37 cellular contexts compared by ENCODE assay signal in genomic region chr4:74004668-74005067, GRCh38. TPM values are rescaled to one million over a fixed set of nuclear protein-coding genes. Genes with fewer than 3 reads are reported as not detected.
"Had no signal": no experiment of that assay in that cellular context is flagged by ENCODE, and none has a peak within 500 bp of the region (broad histone marks: within the 10 kb centered on the region; RNA-seq: fewer than 3 reads in every experiment).

No MANE protein-coding gene starts in this region.

- FAIRE-seq: TTC549 had no signal

- H3K27me3 ChIP-seq: ascending aorta, cardiac muscle cell, uterus had no signal

- H3K36me3 Mint-ChIP-seq: activated naive CD8-positive, alpha-beta T cell; brain; immature natural killer cell; type B pancreatic cell had no signal

- H3K9me3 ChIP-seq: ascending aorta, left ventricle myocardium inferior, mucosa of descending colon, thoracic aorta, uterus had no signal

- H3K36me3 ChIP-seq: ascending aorta, cardiac muscle cell, left ventricle myocardium inferior, thoracic aorta, uterus had no signal

- H3K4me1 ChIP-seq: ascending aorta, left ventricle myocardium inferior, uterus had no signal

- H3K4me3 Mint-ChIP-seq: activated naive CD8-positive, alpha-beta T cell; brain; effector memory CD8-positive, alpha-beta T cell; immature natural killer cell; nephron; T-helper 1 cell treated with Interleukin-12 subunit alpha and Interleukin-12 subunit beta and Interleukin-4 antibody, amounts not matched to agents 30 μg/mL and 1 μg/mL, for 36 hours; type B pancreatic cell had no signal

- H3K27ac ChIP-seq: ascending aorta, cardiac muscle cell, left ventricle myocardium inferior, thoracic aorta, uterus, VCaP had no signal

- H3K4me1 Mint-ChIP-seq: brain, immature natural killer cell, nephron had no signal

- H3K4me3 ChIP-seq: ascending aorta, cardiac muscle cell, left ventricle myocardium inferior, lung, mucosa of descending colon, thoracic aorta, uterus had no signal

- DNase-seq: activated CD4-positive, alpha-beta T cell treated with anti-CD3 and anti-CD28 coated beads for 4 hours; activated CD4-positive, alpha-beta T cell treated with anti-CD3 and anti-CD28 coated beads, Interleukin-2, amount 50 U/mL, for 4 hours; activated effector memory CD4-positive, alpha-beta T cell treated with Interleukin-2 at 50 U/mL for 16 hours; activated naive CD4-positive, alpha-beta T cell treated with Interleukin-2 at 50 U/mL for 16 hours; activated T-cell treated with anti-CD3 and anti-CD28 coated beads for 4 hours; cortex of kidney; effector memory CD8-positive, alpha-beta T cell; head of caudate nucleus; hypothalamus; immature natural killer cell; left ventricle myocardium inferior; mucosa of descending colon; posterior cingulate gyrus; right cardiac atrium; stimulated activated CD4-positive, alpha-beta T cell treated with anti-CD3 and anti-CD28 coated beads, Interleukin-2, amount 100 ng/mL, for 48 hours; stimulated activated naive CD8-positive, alpha-beta T cell treated with anti-CD3 and anti-CD28 coated beads, Interleukin-15, Interleukin-2, amounts not matched to agents 100 U/mL and 50 U/mL, for 24 hours; T-helper 9 cell; uterus had no signal

- H3K9me3 Mint-ChIP-seq: brain; T-helper 1 cell treated with Interleukin-12 subunit alpha and Interleukin-12 subunit beta and Interleukin-4 antibody, amounts not matched to agents 30 μg/mL and 1 μg/mL, for 36 hours; type B pancreatic cell had no signal

- H3K27ac Mint-ChIP-seq: activated naive CD8-positive, alpha-beta T cell; brain; effector memory CD8-positive, alpha-beta T cell; immature natural killer cell; nephron; T-helper 1 cell treated with Interleukin-12 subunit alpha and Interleukin-12 subunit beta and Interleukin-4 antibody, amounts not matched to agents 30 μg/mL and 1 μg/mL, for 36 hours had no signal

- ATAC-seq: effector memory CD8-positive, alpha-beta T cell; right cardiac atrium; stimulated activated naive CD8-positive, alpha-beta T cell treated with anti-CD3 and anti-CD28 coated beads, Interleukin-15, Interleukin-2, amounts not matched to agents 100 U/mL and 50 U/mL, for 24 hours had no signal

- H3K27me3 Mint-ChIP-seq: activated naive CD8-positive, alpha-beta T cell; brain; effector memory CD8-positive, alpha-beta T cell had no signal

RNA-seq across cellular contexts. Expression of gene CXCL5, which starts 6.2 kb away (rescaled TPM):
- total RNA-seq: ascending aorta, cardiac muscle cell, cerebellum, left ventricle myocardium inferior, right cardiac atrium, uterus had no signal
- polyA plus RNA-seq: cardiac muscle cell had no signal

RNA-seq across cellular contexts. Expression of gene PPBP, which starts 16.7 kb away (rescaled TPM):
- total RNA-seq: ascending aorta, cardiac muscle cell, fibroblast of lung, fibroblast of villous mesenchyme, mucosa of descending colon, thoracic aorta had no signal
- polyA plus RNA-seq: cardiac muscle cell, fibroblast of lung, right cardiac atrium had no signal

RNA-seq across cellular contexts. Expression of gene PF4, which starts 22.8 kb away (rescaled TPM):
- total RNA-seq: cardiac muscle cell, fibroblast of lung, fibroblast of villous mesenchyme, mesenteric fat pad, osteoblast, right cardiac atrium, subcutaneous adipose tissue, thoracic aorta, uterus had no signal
- polyA plus RNA-seq: cardiac muscle cell, esophagus, fibroblast of lung had no signal

RNA-seq across cellular contexts. Expression of gene CXCL3, which starts 33.8 kb away (rescaled TPM):
- total RNA-seq: ascending aorta, cardiac muscle cell, skeletal muscle tissue had no signal
- polyA plus RNA-seq: immature natural killer cell had no signal
